In genomic region chr17:48153711-48154642, GRCh38 we compare ENCODE assay signal across 10 cellular contexts.
DNase-seq lines count a peak whose midpoint lies in the region; ATAC-seq and TF ChIP-seq lines count a peak whose summit lies in the region.
"Had no signal": no experiment of that assay in that cellular context is flagged by ENCODE, and none has a peak within 500 bp of the region (broad histone marks: within the 10 kb centered on the region; RNA-seq: fewer than 3 reads in every experiment).

No MANE protein-coding gene starts in this region.

- peak; percentile 58 for TF ChIP-seq CTCF in astrocyte of the cerebellum (IDR thresholded peaks at IDR 0.05; ENCODE audit: low read depth, low read length, missing control alignments)

- no peak for ATAC-seq in stimulated activated naive CD8-positive, alpha-beta T cell treated with anti-CD3 and anti-CD28 coated beads, Interleukin-15, Interleukin-2, amounts not matched to agents 100 U/mL and 50 U/mL, for 24 hours
- no peak for ATAC-seq in stimulated activated naive CD8-positive, alpha-beta T cell treated with anti-CD3 and anti-CD28 coated beads, Interleukin-15, amount 100 ng/mL, for 72 hours
- ATAC-seq in memory B cell (ENCODE audit: low read depth) (peak; percentile 35), HG02623 (IDR thresholded peaks at IDR 0.05; ENCODE audit: unreplicated experiment) (no peak)

- no peaks in the 10 kb centered on the region for H3K4me1 Mint-ChIP-seq in stimulated activated naive CD8-positive, alpha-beta T cell treated with anti-CD3 and anti-CD28 coated beads, Interleukin-15, amount 100 ng/mL, for 72 hours
- peaks cover 3% of the 10 kb centered on the region for H3K4me1 Mint-ChIP-seq in memory B cell

- H3K36me3 Mint-ChIP-seq in memory B cell, result no peaks in the 10 kb centered on the region

- no peak overlapping the region for H3K4me3 Mint-ChIP-seq in stimulated activated naive CD8-positive, alpha-beta T cell treated with anti-CD3 and anti-CD28 coated beads, Interleukin-15, amount 100 ng/mL, for 72 hours
- H3K4me3 Mint-ChIP-seq in memory B cell, result no peak overlapping the region
- H3K4me3 Mint-ChIP-seq: dendritic cell treated with granulocyte-macrophage colony-stimulating factor and Interleukin-4, amounts not matched to agents 40 ng/mL and 50 ng/mL, for 4 days; stimulated activated naive CD8-positive, alpha-beta T cell treated with anti-CD3 and anti-CD28 coated beads, Interleukin-15, Interleukin-2, amounts not matched to agents 100 ng/mL and 50 ng/mL, for 24 hours had no signal

- DNase-seq in stimulated activated naive CD8-positive, alpha-beta T cell treated with anti-CD3 and anti-CD28 coated beads, Interleukin-15, Interleukin-2, amounts not matched to agents 100 U/mL and 50 U/mL, for 24 hours, result peak; percentile 15
- DNase-seq in stimulated activated naive CD8-positive, alpha-beta T cell treated with anti-CD3 and anti-CD28 coated beads, Interleukin-15, amount 100 ng/mL, for 72 hours, result no peak
- peak; percentile 23 for DNase-seq in NCI-H2171 (lab: John Stamatoyannopoulos, UW)
- DNase-seq in astrocyte of the cerebellum (ENCODE audit: low read depth), result peak; percentile 33
- no peak for DNase-seq in memory B cell (ENCODE audit: low spot score in 2 of 2)
- DNase-seq in OCI-M2 (lab: John Stamatoyannopoulos, UW; ENCODE audit: unreplicated experiment), result no peak
- no peak for DNase-seq in activated CD4-positive, alpha-beta T cell treated with anti-CD3 and anti-CD28 coated beads for 1 hour

- no peaks in the 10 kb centered on the region for H3K9me3 Mint-ChIP-seq in stimulated activated naive CD8-positive, alpha-beta T cell treated with anti-CD3 and anti-CD28 coated beads, Interleukin-15, amount 100 ng/mL, for 72 hours
- no peaks in the 10 kb centered on the region for H3K9me3 Mint-ChIP-seq in memory B cell
- H3K9me3 Mint-ChIP-seq: dendritic cell treated with granulocyte-macrophage colony-stimulating factor and Interleukin-4, amounts not matched to agents 40 ng/mL and 50 ng/mL, for 4 days; stimulated activated naive CD8-positive, alpha-beta T cell treated with anti-CD3 and anti-CD28 coated beads, Interleukin-15, Interleukin-2, amounts not matched to agents 100 ng/mL and 50 ng/mL, for 24 hours had no signal

- no peaks in the 10 kb centered on the region for H3K27me3 Mint-ChIP-seq in stimulated activated naive CD8-positive, alpha-beta T cell treated with anti-CD3 and anti-CD28 coated beads, Interleukin-15, amount 100 ng/mL, for 72 hours
- H3K27me3 Mint-ChIP-seq in memory B cell, result no peaks in the 10 kb centered on the region
- H3K27me3 Mint-ChIP-seq: stimulated activated naive CD8-positive, alpha-beta T cell treated with anti-CD3 and anti-CD28 coated beads, Interleukin-15, Interleukin-2, amounts not matched to agents 100 ng/mL and 50 ng/mL, for 24 hours had no signal

- in situ Hi-C loops in astrocyte of the cerebellum (cut with HindIII; ENCODE audit: low sequenced_read_pairs), result no loop called here

- H3K4me3 ChIP-seq in astrocyte of the cerebellum (ENCODE audit: low read depth, low read length), result no peak overlapping the region

- H3K27ac Mint-ChIP-seq in stimulated activated naive CD8-positive, alpha-beta T cell treated with anti-CD3 and anti-CD28 coated beads, Interleukin-15, amount 100 ng/mL, for 72 hours, result peak overlapping the region in 1 of 2 donors; percentile 68
- no peak overlapping the region for H3K27ac Mint-ChIP-seq in memory B cell
- H3K27ac Mint-ChIP-seq: dendritic cell treated with granulocyte-macrophage colony-stimulating factor and Interleukin-4, amounts not matched to agents 40 ng/mL and 50 ng/mL, for 4 days; stimulated activated naive CD8-positive, alpha-beta T cell treated with anti-CD3 and anti-CD28 coated beads, Interleukin-15, Interleukin-2, amounts not matched to agents 100 ng/mL and 50 ng/mL, for 24 hours had no signal

Comparison
In these comparisons a context has a peak if more than half of its experiments do, and no peak if none do; other contexts are left out.
1. DNase-seq: peak in stimulated activated naive CD8-positive, alpha-beta T cell treated with anti-CD3 and anti-CD28 coated beads, Interleukin-15, Interleukin-2, amounts not matched to agents 100 U/mL and 50 U/mL, for 24 hours (single experiment), NCI-H2171 (single experiment) and astrocyte of the cerebellum (single experiment); none in stimulated activated naive CD8-positive, alpha-beta T cell treated with anti-CD3 and anti-CD28 coated beads, Interleukin-15, amount 100 ng/mL, for 72 hours (0 of 2), memory B cell (0 of 2), OCI-M2 (single experiment) and activated CD4-positive, alpha-beta T cell treated with anti-CD3 and anti-CD28 coated beads for 1 hour (single experiment).